9 cellular contexts compared by ENCODE assay signal in the genomic region with DNA sequence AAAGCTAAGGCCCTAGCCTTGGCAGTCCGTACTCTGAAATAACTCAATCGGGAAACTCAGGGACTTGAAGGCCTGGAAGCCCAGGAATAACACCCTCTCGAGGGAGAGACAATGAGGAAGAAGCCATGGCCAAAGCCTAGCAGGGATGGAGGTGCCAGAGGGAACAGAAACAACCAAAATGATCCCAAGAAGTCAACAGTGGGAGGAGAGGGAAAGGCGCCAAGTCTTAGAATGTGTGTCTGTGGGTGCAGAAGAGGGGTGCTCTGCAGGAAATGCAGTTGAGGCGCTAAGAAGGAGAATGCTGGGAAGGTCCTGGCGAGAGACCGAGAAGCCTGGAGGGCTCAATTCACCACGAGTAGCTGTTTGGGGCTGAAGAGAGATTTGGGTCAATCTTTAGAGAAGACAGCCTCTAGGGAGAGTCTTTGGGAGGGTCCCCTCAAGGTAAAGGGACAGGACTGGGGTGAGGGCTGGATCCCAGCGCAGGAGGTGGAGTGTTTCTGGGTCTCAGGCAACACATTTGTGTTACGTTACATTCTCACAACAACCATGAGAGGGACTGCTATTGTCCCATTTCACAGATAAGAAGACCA. TPM values are rescaled to one million over a fixed set of nuclear protein-coding genes. Genes with fewer than 3 reads are reported as not detected.
DNase-seq lines count a peak whose midpoint lies in the region; ATAC-seq and TF ChIP-seq lines count a peak whose summit lies in the region.
"Had no signal": no experiment of that assay in that cellular context is flagged by ENCODE, and none has a peak within 500 bp of the region (broad histone marks: within the 10 kb centered on the region; RNA-seq: fewer than 3 reads in every experiment).

No MANE protein-coding gene starts in this region.

- TF ChIP-seq CTCF in endodermal cell (conservative IDR thresholded peaks at IDR 0.05) (no peak), smooth muscle cell (IDR thresholded peaks at IDR 0.05; ENCODE audit: borderline replicate concordance, insufficient read depth, poor library complexity, severe bottlenecking) (no peak), foreskin fibroblast (IDR thresholded peaks at IDR 0.05; ENCODE audit: low read depth, low read length) (no peak), colonic mucosa (IDR thresholded peaks at IDR 0.05) (no peak)

- H3K9me3 ChIP-seq in endodermal cell (ENCODE audit: control insufficient read depth, low read length), result no peaks in the 10 kb centered on the region
- H3K9me3 ChIP-seq in smooth muscle cell (replicated peaks; ENCODE audit: low read depth), result no peaks in the 10 kb centered on the region
- H3K9me3 ChIP-seq in colonic mucosa, result no peaks in the 10 kb centered on the region
- H3K9me3 ChIP-seq: A549 had no signal

- CTCF ChIA-PET in T-cell (lab: Charles Lee), result no interaction called here

- H3K27ac ChIP-seq in endodermal cell (ENCODE audit: low read depth, low read length) (no peak overlapping the region), smooth muscle cell (ENCODE audit: low read depth) (no peak overlapping the region), colonic mucosa (no peak overlapping the region)

- H2AFZ ChIP-seq in smooth muscle cell (ENCODE audit: low read depth), result no peak overlapping the region

- H3K4me3 ChIP-seq in endodermal cell (ENCODE audit: low read length) (no peak overlapping the region), smooth muscle cell (no peak overlapping the region), foreskin fibroblast (ENCODE audit: low read depth in 1 of 2, low read length in 2 of 2) (no peak overlapping the region), colonic mucosa (no peak overlapping the region)

- peaks cover 6% of the 10 kb centered on the region for H3K4me1 Mint-ChIP-seq in activated CD4-positive, alpha-beta T cell treated with anti-CD3 and anti-CD28 coated beads, Interleukin-2, amount 10 ng/mL, durations not matched to agents 24 days and 14 days
- H3K4me1 Mint-ChIP-seq in T-cell (peaks cover 10 to 16% (median 10%) of the 10 kb centered on the region in 3 donors), endodermal cell (peaks cover 2% of the 10 kb centered on the region)

- no peak for ATAC-seq in T-cell (replicated peaks in 1 of 4)
- ATAC-seq in esophagus mucosa, result no peak

- peaks cover 11% of the 10 kb centered on the region for H3K36me3 ChIP-seq in endodermal cell (ENCODE audit: control insufficient read depth, insufficient read depth, low read length)
- no peaks in the 10 kb centered on the region for H3K36me3 ChIP-seq in smooth muscle cell (ENCODE audit: low read depth)
- H3K36me3 ChIP-seq in colonic mucosa, result no peaks in the 10 kb centered on the region

- DNase-seq in activated CD4-positive, alpha-beta T cell treated with anti-CD3 and anti-CD28 coated beads, Interleukin-2, amount 10 ng/mL, durations not matched to agents 24 days and 14 days, result no peak
- DNase-seq in activated CD4-positive, alpha-beta T cell treated with anti-CD3 and anti-CD28 coated beads, Interleukin-2, amount 50 U/mL, for 4 hours, result no peak
- no peak for DNase-seq in T-cell
- DNase-seq in endodermal cell, result no peak
- DNase-seq in smooth muscle cell (lab: John Stamatoyannopoulos, UW; ENCODE audit: unreplicated experiment), result no peak
- DNase-seq in foreskin fibroblast, result no peak
- DNase-seq in colonic mucosa, result no peak

- H4K20me1 ChIP-seq in smooth muscle cell (ENCODE audit: low read depth), result peaks cover 50% of the 10 kb centered on the region

- H3K9me3 Mint-ChIP-seq in activated CD4-positive, alpha-beta T cell treated with anti-CD3 and anti-CD28 coated beads, Interleukin-2, amount 10 ng/mL, durations not matched to agents 24 days and 14 days, result no peaks in the 10 kb centered on the region
- H3K9me3 Mint-ChIP-seq in T-cell, result peaks cover 0 to 3% (median 0%) of the 10 kb centered on the region in 3 donors
- H3K9me3 Mint-ChIP-seq in endodermal cell, result no peaks in the 10 kb centered on the region

- H3K4me1 ChIP-seq in endodermal cell (ENCODE audit: control insufficient read depth, insufficient read depth, low read length) (no peaks in the 10 kb centered on the region), smooth muscle cell (ENCODE audit: low read depth) (no peaks in the 10 kb centered on the region), colonic mucosa (peaks cover 4% of the 10 kb centered on the region)

- peak overlapping the region; percentile 74 for H3K4me2 ChIP-seq in smooth muscle cell

- no peaks in the 10 kb centered on the region for H3F3A ChIP-seq in smooth muscle cell (ENCODE audit: low read depth)

- POLR2A ChIA-PET in T-cell (lab: Charles Lee), result no interaction called here

- H3K4me3 Mint-ChIP-seq in activated CD4-positive, alpha-beta T cell treated with anti-CD3 and anti-CD28 coated beads, Interleukin-2, amount 10 ng/mL, durations not matched to agents 24 days and 14 days, result peak overlapping the region; percentile 79
- H3K4me3 Mint-ChIP-seq in T-cell (peak overlapping the region; percentile 65 to 75 (median 69)), endodermal cell (peak overlapping the region; percentile 56)

- H3K27me3 ChIP-seq in endodermal cell (ENCODE audit: control insufficient read depth, insufficient read depth, low read length, poor library complexity, severe bottlenecking) (peaks cover 15% of the 10 kb centered on the region), smooth muscle cell (ENCODE audit: low read depth) (peaks cover 12% of the 10 kb centered on the region), colonic mucosa (no peaks in the 10 kb centered on the region)

- WGBS in endodermal cell (ENCODE audit: insufficient coverage in 1 of 2, insufficient read length in 1 of 2), 2 experiments, result 89 to 91% methylated on average over 9 to 10 of the region's 10 CpGs
- 85% methylated on average over 10 of the region's 10 CpGs for WGBS in smooth muscle cell (ENCODE audit: low lambda C conversion rate)

- peaks cover 1% of the 10 kb centered on the region for H3K36me3 Mint-ChIP-seq in activated CD4-positive, alpha-beta T cell treated with anti-CD3 and anti-CD28 coated beads, Interleukin-2, amount 10 ng/mL, durations not matched to agents 24 days and 14 days (ENCODE audit: low read depth)
- H3K36me3 Mint-ChIP-seq in T-cell (peaks cover 23% of the 10 kb centered on the region), endodermal cell (ENCODE audit: low read depth) (no peaks in the 10 kb centered on the region)

- H3K9ac ChIP-seq in endodermal cell (ENCODE audit: extremely low read depth, low read length, poor library complexity, severe bottlenecking) (no peak overlapping the region), smooth muscle cell (ENCODE audit: low read depth) (no peak overlapping the region), colonic mucosa (ENCODE audit: low read depth in 2 of 2, low read length in 2 of 2) (no peak overlapping the region)

- intact Hi-C loops in activated CD4-positive, alpha-beta T cell treated with anti-CD3 and anti-CD28 coated beads, Interleukin-2, amount 10 ng/mL, durations not matched to agents 24 days and 14 days (cut with micrococcal nuclease), result loop anchor here (1.0 to 5.0 kb wide), 2 partner anchors 34 to 37 kb away; a partner anchor contains a TSS
- intact Hi-C loops in colonic mucosa (cut with DNase I), result no loop called here

- peaks cover 10% of the 10 kb centered on the region for H3K27me3 Mint-ChIP-seq in activated CD4-positive, alpha-beta T cell treated with anti-CD3 and anti-CD28 coated beads, Interleukin-2, amount 10 ng/mL, durations not matched to agents 24 days and 14 days
- H3K27me3 Mint-ChIP-seq in T-cell (peaks cover 0 to 2% of the 10 kb centered on the region in 2 donors), endodermal cell (ENCODE audit: insufficient read depth) (peaks cover 15% of the 10 kb centered on the region)

- no peak overlapping the region for H3K27ac Mint-ChIP-seq in activated CD4-positive, alpha-beta T cell treated with anti-CD3 and anti-CD28 coated beads, Interleukin-2, amount 10 ng/mL, durations not matched to agents 24 days and 14 days
- H3K27ac Mint-ChIP-seq in T-cell (no peak overlapping the region), endodermal cell (no peak overlapping the region)

- no peaks in the 10 kb centered on the region for H3K79me2 ChIP-seq in smooth muscle cell (ENCODE audit: low read depth)

RNA-seq across cellular contexts. Expression of a gene that starts 0.8 kb away (rescaled TPM):
- total RNA-seq in activated CD4-positive, alpha-beta T cell treated with anti-CD3 and anti-CD28 coated beads, Interleukin-2, amount 10 ng/mL, durations not matched to agents 24 days and 14 days, result 0.49 and 0.83 TPM in 2 replicates
- total RNA-seq in T-cell (1 to 10 TPM in 4 of 5 donors, under 1 TPM in 1; 0.90 to 9.9 (median 1.8) TPM), endodermal cell (10 to 100 TPM; 11.2 to 12.8 TPM), smooth muscle cell (3.9 and 8.1 TPM in 2 replicates), esophagus mucosa (1.1 TPM), colonic mucosa (1 to 10 TPM; 2.4 to 3.6 TPM)
- polyA plus RNA-seq in endodermal cell (2013, experiment 1 of 2), result 23.9 TPM
- polyA plus RNA-seq in endodermal cell (2013, experiment 2 of 2), result 18.4 TPM
- polyA plus RNA-seq in smooth muscle cell, result 4.9 and 5.2 TPM in 2 replicates

RNA-seq across cellular contexts. Expression of a gene that starts 22.4 kb away (rescaled TPM):
- total RNA-seq in activated CD4-positive, alpha-beta T cell treated with anti-CD3 and anti-CD28 coated beads, Interleukin-2, amount 10 ng/mL, durations not matched to agents 24 days and 14 days, result 1.8 and 2.0 TPM in 2 replicates
- 1 to 10 TPM; 2.5 to 6.8 (median 4.6) TPM for total RNA-seq in T-cell
- 1 to 10 TPM; 1.1 to 1.5 TPM for total RNA-seq in endodermal cell
- polyA plus RNA-seq in endodermal cell (2013, experiment 1 of 2), result 1.2 TPM
- polyA plus RNA-seq in endodermal cell (2013, experiment 2 of 2), result not detected
- 0.22 and 3.6 TPM in 2 replicates for total RNA-seq in smooth muscle cell
- polyA plus RNA-seq in smooth muscle cell, result 0.57 TPM in 1 of 2 replicates, not detected in the other
- 0.56 TPM for total RNA-seq in esophagus mucosa
- total RNA-seq in colonic mucosa, result 1 to 10 TPM in 1 of 2 donors, not detected in 1; 1.1 TPM

RNA-seq across cellular contexts. Expression of a gene that starts 33.0 kb away (rescaled TPM):
- total RNA-seq in activated CD4-positive, alpha-beta T cell treated with anti-CD3 and anti-CD28 coated beads, Interleukin-2, amount 10 ng/mL, durations not matched to agents 24 days and 14 days, result 31.3 and 34.8 TPM in 2 replicates
- total RNA-seq in T-cell (10 to 100 TPM; 49.4 to 87.5 (median 65.2) TPM), endodermal cell (10 to 100 TPM; 32.2 to 37.8 TPM), smooth muscle cell (10.5 and 14.9 TPM in 2 replicates), esophagus mucosa (22.6 TPM), colonic mucosa (10 to 100 TPM; 30.0 to 44.9 TPM)
- 22.9 TPM for polyA plus RNA-seq in endodermal cell (2013, experiment 1 of 2)
- polyA plus RNA-seq in endodermal cell (2013, experiment 2 of 2), result 18.8 TPM
- 24.4 and 30.2 TPM in 2 replicates for polyA plus RNA-seq in smooth muscle cell

RNA-seq across cellular contexts. Expression of a gene that starts 37.4 kb away (rescaled TPM):
- total RNA-seq in activated CD4-positive, alpha-beta T cell treated with anti-CD3 and anti-CD28 coated beads, Interleukin-2, amount 10 ng/mL, durations not matched to agents 24 days and 14 days, result 22.1 and 22.5 TPM in 2 replicates
- total RNA-seq in T-cell (100 to 1,000 TPM in 2 of 5 donors, 10 to 100 TPM in 3; 54.0 to 198 (median 63.5) TPM), endodermal cell (10 to 100 TPM; 19.8 to 20.1 TPM), smooth muscle cell (26.1 and 27.7 TPM in 2 replicates), esophagus mucosa (6.6 TPM), colonic mucosa (10 to 100 TPM; 18.5 to 30.2 TPM)
- polyA plus RNA-seq in endodermal cell (2013, experiment 1 of 2), result 14.0 TPM
- polyA plus RNA-seq in endodermal cell (2013, experiment 2 of 2), result 10.8 TPM
- polyA plus RNA-seq in smooth muscle cell, result 23.3 and 30.3 TPM in 2 replicates

RNA-seq across cellular contexts. Expression of a gene that starts 37.8 kb away (rescaled TPM):
- total RNA-seq in activated CD4-positive, alpha-beta T cell treated with anti-CD3 and anti-CD28 coated beads, Interleukin-2, amount 10 ng/mL, durations not matched to agents 24 days and 14 days, result not detected in 2 replicates
- total RNA-seq in T-cell (1 to 10 TPM; 2.5 to 9.6 (median 5.1) TPM), endodermal cell (10 to 100 TPM; 28.5 to 35.2 TPM), smooth muscle cell (0.40 TPM in 2 replicates), esophagus mucosa (30.4 TPM), colonic mucosa (1 to 10 TPM; 4.1 to 7.5 TPM)
- 15.0 TPM for polyA plus RNA-seq in endodermal cell (2013, experiment 1 of 2)
- 6.5 TPM for polyA plus RNA-seq in endodermal cell (2013, experiment 2 of 2)
- 0.46 and 2.9 TPM in 2 replicates for polyA plus RNA-seq in smooth muscle cell
